Comparison of ENCODE assay signal across 17 cellular contexts in the genomic region with DNA sequence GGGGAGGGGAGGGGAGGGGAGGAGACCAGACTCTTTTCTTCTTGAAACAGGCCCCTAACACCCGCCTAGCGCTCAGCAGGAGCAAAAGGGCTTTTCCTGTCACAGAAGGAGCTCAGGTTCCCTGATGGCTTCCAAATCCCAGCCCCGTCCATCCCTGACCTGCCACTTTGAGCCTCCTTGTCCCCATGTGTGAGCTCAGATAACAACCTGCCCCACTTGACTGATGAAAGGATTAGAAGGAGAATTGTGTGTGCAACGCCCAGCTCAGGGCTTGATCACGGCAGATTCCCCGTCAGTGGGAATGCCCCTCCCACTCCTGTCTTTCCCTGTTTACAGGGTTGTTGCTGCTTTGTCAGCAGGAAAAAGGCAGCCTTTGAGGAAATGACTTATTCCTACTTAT. TPM values are rescaled to one million over a fixed set of nuclear protein-coding genes. Genes with fewer than 3 reads are reported as not detected.
A peak's percentile ranks its signal among the peaks of the same experiment; 100 is the strongest.
DNase-seq lines count a peak whose midpoint lies in the region; ATAC-seq, FAIRE-seq and TF ChIP-seq lines count a peak whose summit lies in the region.
"Had no signal": no experiment of that assay in that cellular context is flagged by ENCODE, and none has a peak within 500 bp of the region (broad histone marks: within the 10 kb centered on the region; RNA-seq: fewer than 3 reads in every experiment).

No MANE protein-coding gene starts in this region.

- H3K9me3 Mint-ChIP-seq in astrocyte (ENCODE audit: unreplicated experiment), result no peaks in the 10 kb centered on the region
- no peaks in the 10 kb centered on the region for H3K9me3 Mint-ChIP-seq in activated CD8-positive, alpha-beta T cell treated with anti-CD3 and anti-CD28 coated beads, Interleukin-2, amount 10 ng/mL, durations not matched to agents 7 days and 5 days (ENCODE audit: insufficient read depth)
- H3K9me3 Mint-ChIP-seq: stimulated activated effector memory CD8-positive, alpha-beta T cell treated with anti-CD3 and anti-CD28 coated beads, Interleukin-12 subunit alpha, Interleukin-12 subunit beta, amount 100 ng/mL, for 72 hours had no signal

- ATAC-seq in activated CD8-positive, alpha-beta T cell treated with anti-CD3 and anti-CD28 coated beads, Interleukin-2, amount 10 ng/mL, durations not matched to agents 7 days and 5 days, result no peak
- ATAC-seq: stimulated activated effector memory CD8-positive, alpha-beta T cell treated with anti-CD3 and anti-CD28 coated beads, Interleukin-12 subunit alpha, Interleukin-12 subunit beta, amount 100 ng/mL, for 72 hours had no signal

- CTCF ChIA-PET in activated CD8-positive, alpha-beta T cell treated with anti-CD3 and anti-CD28 coated beads, Interleukin-2, amount 10 ng/mL, durations not matched to agents 7 days and 5 days (lab: Charles Lee), result no interaction called here

- H3K4me3 Mint-ChIP-seq in astrocyte (ENCODE audit: unreplicated experiment), result no peak overlapping the region
- H3K4me3 Mint-ChIP-seq in activated CD8-positive, alpha-beta T cell treated with anti-CD3 and anti-CD28 coated beads, Interleukin-2, amount 10 ng/mL, durations not matched to agents 7 days and 5 days, result no peak overlapping the region
- H3K4me3 Mint-ChIP-seq: stimulated activated effector memory CD8-positive, alpha-beta T cell treated with anti-CD3 and anti-CD28 coated beads, Interleukin-12 subunit alpha, Interleukin-12 subunit beta, amount 100 ng/mL, for 72 hours had no signal

- H3K27ac Mint-ChIP-seq in astrocyte (ENCODE audit: unreplicated experiment), result no peak overlapping the region
- H3K27ac Mint-ChIP-seq in activated CD8-positive, alpha-beta T cell treated with anti-CD3 and anti-CD28 coated beads, Interleukin-2, amount 10 ng/mL, durations not matched to agents 7 days and 5 days, result no peak overlapping the region
- H3K27ac Mint-ChIP-seq: stimulated activated effector memory CD8-positive, alpha-beta T cell treated with anti-CD3 and anti-CD28 coated beads, Interleukin-12 subunit alpha, Interleukin-12 subunit beta, amount 100 ng/mL, for 72 hours had no signal

- 22% methylated on average over 4 of the region's 6 CpGs for WGBS in suprapubic skin

- TF ChIP-seq EP300 in suprapubic skin (IDR thresholded peaks at IDR 0.05), result no peak

- no peak for TF ChIP-seq POLR2A in suprapubic skin (IDR thresholded peaks at IDR 0.05)

- peaks cover 28% of the 10 kb centered on the region for H3K27me3 Mint-ChIP-seq in astrocyte (ENCODE audit: low read depth, unreplicated experiment)
- peaks cover 11% of the 10 kb centered on the region for H3K27me3 Mint-ChIP-seq in activated CD8-positive, alpha-beta T cell treated with anti-CD3 and anti-CD28 coated beads, Interleukin-2, amount 10 ng/mL, durations not matched to agents 7 days and 5 days (ENCODE audit: low read depth)

- no peaks in the 10 kb centered on the region for H3K79me2 ChIP-seq in astrocyte (ENCODE audit: insufficient read depth, low read length)

- H3K4me2 ChIP-seq in astrocyte (ENCODE audit: low read length), result no peak overlapping the region

- H4K20me1 ChIP-seq in astrocyte (ENCODE audit: insufficient read depth, low read length), result no peaks in the 10 kb centered on the region

- peaks cover 20% of the 10 kb centered on the region for H3K27me3 ChIP-seq in astrocyte (ENCODE audit: insufficient read depth, low read length)
- H3K27me3 ChIP-seq in suprapubic skin, result peaks cover 6% of the 10 kb centered on the region
- H3K27me3 ChIP-seq: SJCRH30 had no signal

- no peaks in the 10 kb centered on the region for H3K36me3 ChIP-seq in astrocyte (ENCODE audit: insufficient read depth, low read length)
- H3K36me3 ChIP-seq in suprapubic skin, result no peaks in the 10 kb centered on the region
- H3K36me3 ChIP-seq: adrenal gland, SJCRH30 had no signal

- peaks cover 5% of the 10 kb centered on the region for H3K4me1 Mint-ChIP-seq in astrocyte (ENCODE audit: low read depth, unreplicated experiment)
- H3K4me1 Mint-ChIP-seq in activated CD8-positive, alpha-beta T cell treated with anti-CD3 and anti-CD28 coated beads, Interleukin-2, amount 10 ng/mL, durations not matched to agents 7 days and 5 days (ENCODE audit: low read depth), result no peaks in the 10 kb centered on the region

- DNase-seq in DMS153 (lab: John Stamatoyannopoulos, UW) (peak; percentile 42), NCI-H187 treated with DMSO at 0.1 percent for 48 hours (lab: John Stamatoyannopoulos, UW) (peak; percentile 53), astrocyte (ENCODE audit: low read depth) (no peak), lung microvascular endothelial cell (ENCODE audit: low read depth in 2 of 2) (peak; percentile 67 to 80), NOMO-1 treated with dmso at 0.1 percent for 144 hours (lab: John Stamatoyannopoulos, UW; ENCODE audit: unreplicated experiment) (no peak), suprapubic skin (ENCODE audit: low spot score in 2 of 2) (no peak)
- no peak for DNase-seq in activated CD8-positive, alpha-beta T cell treated with anti-CD3 and anti-CD28 coated beads, Interleukin-2, amount 10 ng/mL, durations not matched to agents 7 days and 5 days
- DNase-seq in activated CD4-positive, CD25-positive, alpha-beta regulatory T cell (lab: John Stamatoyannopoulos, UW), result no peak
- DNase-seq: adrenal gland; AML-193; Kasumi-1; NCI-H526 treated with DMSO at 0.1 percent for 48 hours; nucleus accumbens; SJCRH30; stimulated activated CD4-positive, alpha-beta T cell treated with anti-CD3 and anti-CD28 coated beads, Interleukin-2, amount 100 ng/mL, for 24 hours had no signal

- H2AFZ ChIP-seq in astrocyte (ENCODE audit: low read depth, low read length), result peak overlapping the region; percentile 60

- no peak overlapping the region for H3K4me3 ChIP-seq in astrocyte (ENCODE audit: insufficient read depth, low read depth, low read length)
- H3K4me3 ChIP-seq in suprapubic skin, result no peak overlapping the region
- H3K4me3 ChIP-seq: adrenal gland, SJCRH30 had no signal

- H3K36me3 Mint-ChIP-seq in astrocyte (ENCODE audit: low read depth, unreplicated experiment), result no peaks in the 10 kb centered on the region
- no peaks in the 10 kb centered on the region for H3K36me3 Mint-ChIP-seq in activated CD8-positive, alpha-beta T cell treated with anti-CD3 and anti-CD28 coated beads, Interleukin-2, amount 10 ng/mL, durations not matched to agents 7 days and 5 days (ENCODE audit: low read depth)
- H3K36me3 Mint-ChIP-seq: stimulated activated effector memory CD8-positive, alpha-beta T cell treated with anti-CD3 and anti-CD28 coated beads, Interleukin-12 subunit alpha, Interleukin-12 subunit beta, amount 100 ng/mL, for 72 hours had no signal

- no peaks in the 10 kb centered on the region for H3K9me3 ChIP-seq in astrocyte (ENCODE audit: insufficient read depth, low read depth, low read length)
- no peaks in the 10 kb centered on the region for H3K9me3 ChIP-seq in suprapubic skin
- H3K9me3 ChIP-seq: adrenal gland, SJCRH30 had no signal

- H3K9ac ChIP-seq in astrocyte (ENCODE audit: low read length), result no peak overlapping the region

- H3K27ac ChIP-seq in astrocyte (ENCODE audit: low read depth, low read length), result no peak overlapping the region
- H3K27ac ChIP-seq in suprapubic skin, result no peak overlapping the region
- H3K27ac ChIP-seq: adrenal gland, SJCRH30, VCaP had no signal

- H3K4me1 ChIP-seq in astrocyte (ENCODE audit: insufficient read depth, low read length) (peaks cover 2% of the 10 kb centered on the region), suprapubic skin (no peaks in the 10 kb centered on the region)
- H3K4me1 ChIP-seq: adrenal gland, SJCRH30 had no signal

- no peak for TF ChIP-seq CTCF in astrocyte (IDR thresholded peaks at IDR 0.05; ENCODE audit: insufficient read depth, low read depth, low read length)
- TF ChIP-seq CTCF in suprapubic skin (IDR thresholded peaks at IDR 0.05), result no peak

- POLR2A ChIA-PET in activated CD8-positive, alpha-beta T cell treated with anti-CD3 and anti-CD28 coated beads, Interleukin-2, amount 10 ng/mL, durations not matched to agents 7 days and 5 days (lab: Charles Lee), result no interaction called here

- FAIRE-seq in astrocyte (lab: Jason Lieb, UNC), result no peak

RNA-seq across cellular contexts. Expression of a gene that starts 5.9 kb away (rescaled TPM):
- total RNA-seq in astrocyte (1.3 and 1.4 TPM in 2 replicates), lung microvascular endothelial cell (0.20 and 0.22 TPM in 2 replicates), suprapubic skin (10 to 100 TPM in 1 of 4 donors, 1 to 10 TPM in 2, not detected in 1; 5.6 to 23.7 (median 9.6) TPM)
- not detected for total RNA-seq in activated CD8-positive, alpha-beta T cell treated with anti-CD3 and anti-CD28 coated beads, Interleukin-2, amount 10 ng/mL, durations not matched to agents 7 days and 5 days

RNA-seq across cellular contexts. Expression of a gene that starts 23.6 kb away (rescaled TPM):
- total RNA-seq in astrocyte (0.10 TPM in 1 of 2 replicates, not detected in the other), lung microvascular endothelial cell (under 0.01 and 0.20 TPM in 2 replicates), suprapubic skin (under 1 TPM in 1 of 4 donors, not detected in 3; 0.19 TPM)
- total RNA-seq in activated CD8-positive, alpha-beta T cell treated with anti-CD3 and anti-CD28 coated beads, Interleukin-2, amount 10 ng/mL, durations not matched to agents 7 days and 5 days, result 1 to 10 TPM; 1.3 to 1.4 TPM
- total RNA-seq: SJCRH30 had no signal

RNA-seq across cellular contexts. Expression of a gene that starts 24.3 kb away (rescaled TPM):
- total RNA-seq in astrocyte (not detected in 2 replicates), lung microvascular endothelial cell (not detected in 2 replicates), suprapubic skin (not detected)
- total RNA-seq in activated CD8-positive, alpha-beta T cell treated with anti-CD3 and anti-CD28 coated beads, Interleukin-2, amount 10 ng/mL, durations not matched to agents 7 days and 5 days, result not detected
- total RNA-seq: SJCRH30 had no signal

Comparison
In these comparisons a context has a peak if more than half of its experiments do, and no peak if none do; other contexts are left out.
1. DNase-seq: peak in DMS153 (single experiment), NCI-H187 treated with DMSO at 0.1 percent for 48 hours (single experiment) and lung microvascular endothelial cell (2 of 2); none in astrocyte (single experiment), NOMO-1 treated with dmso at 0.1 percent for 144 hours (single experiment), activated CD8-positive, alpha-beta T cell treated with anti-CD3 and anti-CD28 coated beads, Interleukin-2, amount 10 ng/mL, durations not matched to agents 7 days and 5 days (single experiment), suprapubic skin (0 of 2) and activated CD4-positive, CD25-positive, alpha-beta regulatory T cell (0 of 4).